1 cellular context compared by ENCODE assay signal in genomic region chr1:110262846-110263631, GRCh38.
TF ChIP-seq lines count a peak whose summit lies in the region.

No MANE protein-coding gene starts in this region.

TF ChIP-seq in HepG2, 621 proteins besides CTCF, POLR2A, EP300 and RAD21 (continued from another document):
- TF ChIP-seq, protein P1, sequence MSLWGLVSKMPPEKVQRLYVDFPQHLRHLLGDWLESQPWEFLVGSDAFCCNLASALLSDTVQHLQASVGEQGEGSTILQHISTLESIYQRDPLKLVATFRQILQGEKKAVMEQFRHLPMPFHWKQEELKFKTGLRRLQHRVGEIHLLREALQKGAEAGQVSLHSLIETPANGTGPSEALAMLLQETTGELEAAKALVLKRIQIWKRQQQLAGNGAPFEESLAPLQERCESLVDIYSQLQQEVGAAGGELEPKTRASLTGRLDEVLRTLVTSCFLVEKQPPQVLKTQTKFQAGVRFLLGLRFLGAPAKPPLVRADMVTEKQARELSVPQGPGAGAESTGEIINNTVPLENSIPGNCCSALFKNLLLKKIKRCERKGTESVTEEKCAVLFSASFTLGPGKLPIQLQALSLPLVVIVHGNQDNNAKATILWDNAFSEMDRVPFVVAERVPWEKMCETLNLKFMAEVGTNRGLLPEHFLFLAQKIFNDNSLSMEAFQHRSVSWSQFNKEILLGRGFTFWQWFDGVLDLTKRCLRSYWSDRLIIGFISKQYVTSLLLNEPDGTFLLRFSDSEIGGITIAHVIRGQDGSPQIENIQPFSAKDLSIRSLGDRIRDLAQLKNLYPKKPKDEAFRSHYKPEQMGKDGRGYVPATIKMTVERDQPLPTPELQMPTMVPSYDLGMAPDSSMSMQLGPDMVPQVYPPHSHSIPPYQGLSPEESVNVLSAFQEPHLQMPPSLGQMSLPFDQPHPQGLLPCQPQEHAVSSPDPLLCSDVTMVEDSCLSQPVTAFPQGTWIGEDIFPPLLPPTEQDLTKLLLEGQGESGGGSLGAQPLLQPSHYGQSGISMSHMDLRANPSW (CRISPR knock-in tag; IDR thresholded peaks at IDR 0.05; ENCODE audit: borderline replicate concordance), result no peak
- TF ChIP-seq ZNF234 (CRISPR knock-in tag; conservative IDR thresholded peaks at IDR 0.05), result no peak
- no peak for TF ChIP-seq XRCC5 (optimal IDR thresholded peaks at IDR 0.05; ENCODE audit: low read length)
- TF ChIP-seq ZNF282 (IDR thresholded peaks at IDR 0.05; ENCODE audit: partially characterized antibody), result no peak
- TF ChIP-seq ZNF251 (CRISPR knock-in tag; IDR thresholded peaks at IDR 0.05), result no peak
- no peak for TF ChIP-seq ZNF782 (CRISPR knock-in tag; IDR thresholded peaks at IDR 0.05; ENCODE audit: borderline replicate concordance)
